In genomic region chr6:81309841-81310240, GRCh38 we compare ENCODE assay signal across 20 cellular contexts.
DNase-seq lines count a peak whose midpoint lies in the region; TF ChIP-seq lines count a peak whose summit lies in the region.
"Had no signal": no experiment of that assay in that cellular context is flagged by ENCODE, and none has a peak within 500 bp of the region (broad histone marks: within the 10 kb centered on the region; RNA-seq: fewer than 3 reads in every experiment).

No MANE protein-coding gene starts in this region.

- H3K27me3 ChIP-seq in H7 (ENCODE audit: control insufficient read depth, insufficient read depth, low read length), result no peaks in the 10 kb centered on the region
- no peaks in the 10 kb centered on the region for H3K27me3 ChIP-seq in thyroid gland
- H3K27me3 ChIP-seq: BLaER1 had no signal

- peaks cover 5% of the 10 kb centered on the region for H3K27me3 Mint-ChIP-seq in nephron progenitor cell (ENCODE audit: low read depth, poor library complexity)
- H3K27me3 Mint-ChIP-seq: CD4-positive, alpha-beta memory T cell; IgD-negative memory B cell had no signal

- H3K36me3 ChIP-seq in H7 (replicated peaks; ENCODE audit: control insufficient read depth, insufficient read depth, low read length) (no peaks in the 10 kb centered on the region), thyroid gland (no peaks in the 10 kb centered on the region)
- H3K36me3 ChIP-seq: BLaER1 had no signal

- H3K4me3 ChIP-seq in AG10803 (ENCODE audit: low read length) (no peak overlapping the region), astrocyte of the cerebellum (ENCODE audit: low read depth, low read length) (no peak overlapping the region), fibroblast of mammary gland (ENCODE audit: control insufficient read depth, low read depth, low read length) (no peak overlapping the region), H7 (ENCODE audit: insufficient read depth, low read depth, low read length) (no peak overlapping the region), thyroid gland (replicated peaks in 1 of 3) (no peak overlapping the region)
- H3K4me3 ChIP-seq: BLaER1 had no signal

- no peak overlapping the region for H3K4me3 Mint-ChIP-seq in nephron progenitor cell
- H3K4me3 Mint-ChIP-seq: CD14-positive monocyte; CD4-positive, alpha-beta memory T cell; HFFc6; IgD-negative memory B cell had no signal

- no peaks in the 10 kb centered on the region for H3K9me3 ChIP-seq in thyroid gland
- H3K9me3 ChIP-seq: BLaER1 had no signal

- H3K4me1 Mint-ChIP-seq in nephron progenitor cell, result peaks cover 8% of the 10 kb centered on the region
- H3K4me1 Mint-ChIP-seq: CD14-positive monocyte; CD4-positive, alpha-beta memory T cell; IgD-negative memory B cell had no signal

- H3K36me3 Mint-ChIP-seq in nephron progenitor cell (ENCODE audit: low read depth), result no peaks in the 10 kb centered on the region
- H3K36me3 Mint-ChIP-seq: CD14-positive monocyte; CD4-positive, alpha-beta memory T cell; IgD-negative memory B cell had no signal

- WGBS in thyroid gland, 2 donors, result 89 to 93% methylated on average over 2 of the region's 2 CpGs

- DNase-seq in AG10803 (ENCODE audit: low read depth), result peak; percentile 10
- DNase-seq in M059J (ENCODE audit: low read depth), result peak; percentile 9
- peak; percentile 18 for DNase-seq in astrocyte of the cerebellum (ENCODE audit: low read depth)
- peak; percentile 15 for DNase-seq in fibroblast of mammary gland (ENCODE audit: low read depth)
- DNase-seq in MV-4-11 (lab: John Stamatoyannopoulos, UW), result no peak
- DNase-seq in H7, result no peak
- no peak for DNase-seq in thyroid gland
- no peak for DNase-seq in nephron progenitor cell
- DNase-seq: 8988T; AML-193; CD4-positive, alpha-beta memory T cell; DMS153; DMS79; GF-D8; HFFc6; KBM-7 had no signal

- intact Hi-C loops in thyroid gland (cut with DNase I), result no loop called here

- no peak for TF ChIP-seq POLR2A in thyroid gland (IDR thresholded peaks at IDR 0.05)

- no peak overlapping the region for H3K27ac ChIP-seq in thyroid gland
- H3K27ac ChIP-seq: BLaER1, HL-60 had no signal

- in situ Hi-C loops in astrocyte of the cerebellum (cut with HindIII; ENCODE audit: low sequenced_read_pairs), result no loop called here

- no peaks in the 10 kb centered on the region for H3K4me1 ChIP-seq in thyroid gland
- H3K4me1 ChIP-seq: BLaER1 had no signal

- H3K9me3 Mint-ChIP-seq in nephron progenitor cell, result peaks cover 8% of the 10 kb centered on the region

- TF ChIP-seq CTCF in AG10803 (conservative IDR thresholded peaks at IDR 0.05; ENCODE audit: low read length) (no peak), astrocyte of the cerebellum (IDR thresholded peaks at IDR 0.05; ENCODE audit: low read depth, low read length, missing control alignments) (no peak), fibroblast of mammary gland (conservative IDR thresholded peaks at IDR 0.05; ENCODE audit: control insufficient read depth, insufficient read depth, low read depth, low read length) (no peak), thyroid gland (IDR thresholded peaks at IDR 0.05) (no peak), nephron progenitor cell (IDR thresholded peaks at IDR 0.05) (no peak)

- no peak overlapping the region for H3K27ac Mint-ChIP-seq in nephron progenitor cell
- H3K27ac Mint-ChIP-seq: CD14-positive monocyte; CD4-positive, alpha-beta memory T cell; HFFc6; IgD-negative memory B cell had no signal

Comparison
In these comparisons a context has a peak if more than half of its experiments do, and no peak if none do; other contexts are left out.
1. DNase-seq: peak in AG10803 (single experiment), M059J (single experiment), astrocyte of the cerebellum (single experiment) and fibroblast of mammary gland (single experiment); none in MV-4-11 (single experiment), H7 (single experiment), thyroid gland (0 of 2) and nephron progenitor cell (single experiment).